Comparison of ENCODE assay signal across 16 cellular contexts in genomic region chr1:36092798-36093185, GRCh38. TPM values are rescaled to one million over a fixed set of nuclear protein-coding genes. Genes with fewer than 3 reads are reported as not detected.
"Had no signal": no experiment of that assay in that cellular context is flagged by ENCODE, and none has a peak within 500 bp of the region (broad histone marks: within the 10 kb centered on the region; RNA-seq: fewer than 3 reads in every experiment).

No MANE protein-coding gene starts in this region.

- ATAC-seq: activated CD8-positive, alpha-beta T cell treated with anti-CD3 and anti-CD28 coated beads, Interleukin-2, amount 10 ng/mL, durations not matched to agents 7 days and 5 days; gastroesophageal sphincter; left colon; mucosa of descending colon; naive thymus-derived CD4-positive, alpha-beta T cell had no signal

- H3K4me3 ChIP-seq: gastroesophageal sphincter, mucosa of descending colon had no signal

- H3K27me3 Mint-ChIP-seq: activated CD4-positive, alpha-beta T cell treated with anti-CD3 and anti-CD28 coated beads, Interleukin-2, amount 10 ng/mL, durations not matched to agents 24 days and 14 days; naive thymus-derived CD4-positive, alpha-beta T cell; type B pancreatic cell had no signal

- H3K4me3 Mint-ChIP-seq: activated CD4-positive, alpha-beta T cell treated with anti-CD3 and anti-CD28 coated beads, Interleukin-2, amount 10 ng/mL, durations not matched to agents 24 days and 14 days; activated CD8-positive, alpha-beta T cell treated with anti-CD3 and anti-CD28 coated beads, Interleukin-2, amount 10 ng/mL, durations not matched to agents 7 days and 5 days; naive thymus-derived CD4-positive, alpha-beta T cell; T-helper 1 cell treated with Interleukin-12 subunit alpha and Interleukin-12 subunit beta and Interleukin-4 antibody, amounts not matched to agents 30 μg/mL and 1 μg/mL, for 36 hours; type B pancreatic cell had no signal

- H3K27ac Mint-ChIP-seq: activated CD4-positive, alpha-beta T cell treated with anti-CD3 and anti-CD28 coated beads, Interleukin-2, amount 10 ng/mL, durations not matched to agents 24 days and 14 days; activated T-helper 2 cell treated with anti-CD3 and anti-CD28 coated beads, Interferon-gamma antibody, Interleukin-2, Interleukin-4, amounts not matched to agents 10 μg/mL and 5 μg/mL and 100 μg/mL, durations not matched to agents 14 hours and 24 hours and 36 hours; T-helper 1 cell treated with Interleukin-12 subunit alpha and Interleukin-12 subunit beta and Interleukin-4 antibody, amounts not matched to agents 30 μg/mL and 1 μg/mL, for 36 hours; type B pancreatic cell had no signal

- DNase-seq: activated CD4-positive, alpha-beta T cell treated with anti-CD3 and anti-CD28 coated beads, Interleukin-2, amount 10 ng/mL, durations not matched to agents 24 days and 14 days; activated CD8-positive, alpha-beta T cell treated with anti-CD3 and anti-CD28 coated beads, Interleukin-2, amount 10 ng/mL, durations not matched to agents 7 days and 5 days; activated naive CD4-positive, alpha-beta T cell treated with anti-CD3 and anti-CD28 coated beads, Interleukin-2, amount 50 U/mL, for 16 hours; dermis blood vessel endothelial cell; left colon; mucosa of descending colon; naive thymus-derived CD4-positive, alpha-beta T cell; SIG-M5; stimulated activated CD4-positive, alpha-beta T cell treated with anti-CD3 and anti-CD28 coated beads, Interleukin-15, amount 100 ng/mL, for 24 hours; stimulated activated CD4-positive, alpha-beta T cell treated with anti-CD3 and anti-CD28 coated beads, Interleukin-4, amount 100 ng/mL, for 1 hour; stimulated activated naive CD4-positive, alpha-beta T cell treated with Interleukin-2 at 50 U/mL for 16 hours had no signal

- H3K27me3 ChIP-seq: gastroesophageal sphincter had no signal

- H3K9me3 Mint-ChIP-seq: activated CD4-positive, alpha-beta T cell treated with anti-CD3 and anti-CD28 coated beads, Interleukin-2, amount 10 ng/mL, durations not matched to agents 24 days and 14 days; activated T-helper 2 cell treated with anti-CD3 and anti-CD28 coated beads, Interferon-gamma antibody, Interleukin-2, Interleukin-4, amounts not matched to agents 10 μg/mL and 5 μg/mL and 100 μg/mL, durations not matched to agents 14 hours and 24 hours and 36 hours; T-helper 1 cell treated with Interleukin-12 subunit alpha and Interleukin-12 subunit beta and Interleukin-4 antibody, amounts not matched to agents 30 μg/mL and 1 μg/mL, for 36 hours; type B pancreatic cell had no signal

- H3K27ac ChIP-seq: parathyroid adenoma had no signal

- H3K9me3 ChIP-seq: gastroesophageal sphincter, mucosa of descending colon had no signal

- H3K4me1 ChIP-seq: parathyroid adenoma had no signal

RNA-seq across cellular contexts. Expression of gene TEKT2, which starts 8.9 kb away (rescaled TPM):
- total RNA-seq: activated CD4-positive, alpha-beta T cell treated with anti-CD3 and anti-CD28 coated beads, Interleukin-2, amount 10 ng/mL, durations not matched to agents 24 days and 14 days; activated CD8-positive, alpha-beta T cell treated with anti-CD3 and anti-CD28 coated beads, Interleukin-2, amount 10 ng/mL, durations not matched to agents 7 days and 5 days; left colon had no signal
- polyA plus RNA-seq: naive thymus-derived CD4-positive, alpha-beta T cell had no signal

RNA-seq across cellular contexts. Expression of gene COL8A2, which starts 32.2 kb away (rescaled TPM):
- total RNA-seq: activated T-helper 2 cell treated with anti-CD3 and anti-CD28 coated beads, Interferon-gamma antibody, Interleukin-2, Interleukin-4, amounts not matched to agents 10 μg/mL and 5 μg/mL and 100 μg/mL, durations not matched to agents 14 hours and 24 hours and 36 hours had no signal
- polyA plus RNA-seq: naive thymus-derived CD4-positive, alpha-beta T cell had no signal
